24 cellular contexts compared by ENCODE assay signal in genomic region chr2:139165041-139165440, GRCh38.
"Had no signal": no experiment of that assay in that cellular context is flagged by ENCODE, and none has a peak within 500 bp of the region (broad histone marks: within the 10 kb centered on the region; RNA-seq: fewer than 3 reads in every experiment).

No MANE protein-coding gene starts in this region.

- H3K36me3 ChIP-seq: neural progenitor cell, ovary, right lobe of liver, sigmoid colon, stomach, thoracic aorta, thyroid gland, tibial nerve, upper lobe of left lung, vagina had no signal

- ATAC-seq: psoas muscle; right cardiac atrium; right lobe of liver; stimulated activated effector memory CD8-positive, alpha-beta T cell treated with anti-CD3 and anti-CD28 coated beads, Interleukin-12 subunit alpha, Interleukin-12 subunit beta, amount 100 ng/mL, for 72 hours; stimulated activated naive B cell treated with anti-CD40 and anti-IgM and Interleukin-4, amounts not matched to agents 10 μg/mL and 1 μg/mL and 100 μg/mL, for 72 hours had no signal

- H3K4me1 ChIP-seq: neural progenitor cell, parathyroid adenoma, psoas muscle, right lobe of liver, sigmoid colon, stomach, thyroid gland, tibial nerve, upper lobe of left lung, vagina had no signal

- H3K9ac ChIP-seq: neural progenitor cell, parathyroid adenoma had no signal

- DNase-seq: occipital lobe; ovary; psoas muscle; right cardiac atrium; right lobe of liver; sigmoid colon; small intestine; stimulated activated CD4-positive, alpha-beta T cell treated with anti-CD3 and anti-CD28 coated beads, Interleukin-15, amount 100 ng/mL, for 24 hours; stimulated activated CD4-positive, alpha-beta T cell treated with anti-CD3 and anti-CD28 coated beads, Interleukin-2, amount 100 ng/mL, for 24 hours; stimulated activated CD4-positive, alpha-beta T cell treated with anti-CD3 and anti-CD28 coated beads, Interleukin-2, amount 100 ng/mL, for 48 hours; stimulated activated CD4-positive, alpha-beta T cell treated with anti-CD3 and anti-CD28 coated beads, Interleukin-4, amount 100 ng/mL, for 24 hours; stimulated activated naive B cell treated with anti-CD40 and anti-IgM and Interleukin-4, amounts not matched to agents 10 μg/mL and 1 μg/mL and 100 μg/mL, for 72 hours; stimulated activated naive CD4-positive, alpha-beta T cell treated with Interleukin-2 at 50 U/mL for 16 hours; stomach; thyroid gland; trophoblast cell; upper lobe of left lung had no signal

- H2AFZ ChIP-seq: neural progenitor cell, parathyroid adenoma had no signal

- H3K27me3 ChIP-seq: neural progenitor cell, ovary, right lobe of liver, sigmoid colon, stomach, thyroid gland, tibial nerve, upper lobe of left lung, vagina had no signal

- FAIRE-seq: small intestine, urothelium cell line had no signal

- H3K4me3 ChIP-seq: neural progenitor cell, ovary, psoas muscle, right lobe of liver, sigmoid colon, stomach, thoracic aorta, thyroid gland, tibial nerve, upper lobe of left lung, vagina had no signal

- H3K4me2 ChIP-seq: neural progenitor cell had no signal

- H3K79me2 ChIP-seq: parathyroid adenoma had no signal

- H3K9me3 ChIP-seq: ovary, psoas muscle, right lobe of liver, sigmoid colon, stomach, thoracic aorta, thyroid gland, tibial nerve, upper lobe of left lung, vagina had no signal

- H3K27ac ChIP-seq: neural progenitor cell, ovary, parathyroid adenoma, psoas muscle, right lobe of liver, sigmoid colon, stomach, thoracic aorta, thyroid gland, tibial nerve, upper lobe of left lung, vagina had no signal
